ENCODE assay signal across 13 cellular contexts in the genomic region with DNA sequence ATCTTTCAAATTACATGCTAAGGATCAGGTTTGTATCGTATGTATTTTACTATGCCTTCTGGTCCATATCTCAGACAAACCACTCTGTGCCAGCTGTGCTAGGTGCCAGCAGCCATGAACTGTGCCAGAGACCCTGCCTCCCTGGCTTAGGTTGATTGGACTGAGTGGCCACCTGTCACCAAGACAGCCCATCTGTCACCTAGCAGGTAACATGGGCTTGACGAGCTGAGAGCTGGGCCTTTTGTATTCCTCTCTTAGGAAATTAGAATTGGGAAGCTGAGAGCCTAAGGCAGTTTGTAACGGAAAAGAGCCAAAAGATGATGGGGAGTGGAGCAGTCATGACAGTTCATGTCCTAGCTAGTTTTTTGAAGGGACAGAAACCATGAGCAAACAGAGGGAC. TPM values are rescaled to one million over a fixed set of nuclear protein-coding genes. Genes with fewer than 3 reads are reported as not detected.
DNase-seq lines count a peak whose midpoint lies in the region; ATAC-seq and TF ChIP-seq lines count a peak whose summit lies in the region.
"Had no signal": no experiment of that assay in that cellular context is flagged by ENCODE, and none has a peak within 500 bp of the region (broad histone marks: within the 10 kb centered on the region; RNA-seq: fewer than 3 reads in every experiment).

No MANE protein-coding gene starts in this region.

- H3K4me3 ChIP-seq in cardiac muscle cell: no peak overlapping the region
- H3K4me3 ChIP-seq in subcutaneous abdominal adipose tissue (ENCODE audit: low read depth in 1 of 5, low read length in 5 of 5): no peak overlapping the region
- no peak overlapping the region for H3K4me3 ChIP-seq in thyroid gland (replicated peaks in 1 of 3)
- H3K4me3 ChIP-seq: coronary artery had no signal

- H3K9ac ChIP-seq in subcutaneous abdominal adipose tissue (ENCODE audit: low read length in 5 of 5): no peak overlapping the region

- H3K9me3 ChIP-seq in cardiac muscle cell (ENCODE audit: low read depth): no peaks in the 10 kb centered on the region
- H3K9me3 ChIP-seq in subcutaneous abdominal adipose tissue (ENCODE audit: control insufficient read depth in 5 of 5, low read length in 5 of 5): no peaks in the 10 kb centered on the region
- H3K9me3 ChIP-seq in thyroid gland: no peaks in the 10 kb centered on the region

- H3K36me3 ChIP-seq in cardiac muscle cell (no peaks in the 10 kb centered on the region), subcutaneous abdominal adipose tissue (ENCODE audit: control insufficient read depth in 5 of 5, insufficient read depth in 5 of 5, low read length in 5 of 5) (no peaks in the 10 kb centered on the region), thyroid gland (no peaks in the 10 kb centered on the region)

- WGBS in thyroid gland, 2 donors: 93 to 96% methylated on average over 3 of the region's 3 CpGs

- TF ChIP-seq CTCF in cardiac muscle cell (IDR thresholded peaks at IDR 0.05; ENCODE audit: low read depth, low read length) (no peak), thyroid gland (IDR thresholded peaks at IDR 0.05) (no peak)

- H3K4me1 ChIP-seq in cardiac muscle cell (ENCODE audit: low read depth) (peaks cover 19% of the 10 kb centered on the region), subcutaneous abdominal adipose tissue (ENCODE audit: control insufficient read depth in 5 of 5, insufficient read depth in 5 of 5, low read length in 5 of 5) (peaks cover 0 to 44% (median 13%) of the 10 kb centered on the region in 5 donors), thyroid gland (no peaks in the 10 kb centered on the region)

- no peak for DNase-seq in Right ventricle myocardium superior
- no peak for DNase-seq in left cardiac atrium
- DNase-seq in NCI-H446 (lab: John Stamatoyannopoulos, UW): peak; percentile 16 to 64
- DNase-seq in cardiac muscle cell (ENCODE audit: low read depth in 1 of 2, low spot score in 1 of 2): no peak
- no peak for DNase-seq in thyroid gland
- no peak for DNase-seq in DMS53 (lab: John Stamatoyannopoulos, UW)
- DNase-seq: activated CD4-positive, alpha-beta T cell treated with anti-CD3 and anti-CD28 coated beads for 4 hours; anterior cingulate cortex; CD8-positive, alpha-beta T cell; NCI-H510A had no signal

- H3K27me3 ChIP-seq in cardiac muscle cell: no peaks in the 10 kb centered on the region
- peaks cover 0 to 3% (median 0%) of the 10 kb centered on the region in 5 donors for H3K27me3 ChIP-seq in subcutaneous abdominal adipose tissue (ENCODE audit: control insufficient read depth in 5 of 5, insufficient read depth in 4 of 5, low read length in 5 of 5)
- H3K27me3 ChIP-seq in thyroid gland: no peaks in the 10 kb centered on the region

- no peak for TF ChIP-seq POLR2A in thyroid gland (IDR thresholded peaks at IDR 0.05)

- intact Hi-C loops in Right ventricle myocardium superior (cut with DNase I) (no loop called here), left cardiac atrium (cut with DNase I) (no loop called here), thyroid gland (cut with DNase I) (no loop called here)

- H3K27ac ChIP-seq in cardiac muscle cell (peak overlapping the region; percentile 77), subcutaneous abdominal adipose tissue (ENCODE audit: low read depth, low read length) (peak overlapping the region; percentile 34), thyroid gland (no peak overlapping the region)
- H3K27ac ChIP-seq: coronary artery had no signal

- peak; percentile 29 for ATAC-seq in Right ventricle myocardium superior (ENCODE audit: poor library complexity)
- no peak for ATAC-seq in left cardiac atrium
- no peak for ATAC-seq in GM18519 (IDR thresholded peaks at IDR 0.05; ENCODE audit: low FRiP score, unreplicated experiment)
- ATAC-seq: CD8-positive, alpha-beta T cell had no signal

RNA-seq across cellular contexts. Expression of a gene that starts 42.5 kb away (rescaled TPM):
- total RNA-seq in Right ventricle myocardium superior (47.1 TPM), left cardiac atrium (10 to 100 TPM; 31.8 to 35.2 TPM), cardiac muscle cell (28.3 and 70.3 TPM in 2 replicates), thyroid gland (10 to 100 TPM; 28.8 to 40.0 (median 33.8) TPM)
- 5.2 and 6.8 TPM in 2 replicates for polyA plus RNA-seq in cardiac muscle cell

Comparison
In these comparisons a context has a peak if more than half of its experiments do, and no peak if none do; other contexts are left out.
1. DNase-seq: peak in NCI-H446 (2 of 2); none in Right ventricle myocardium superior (single experiment), left cardiac atrium (single experiment), cardiac muscle cell (0 of 2), thyroid gland (0 of 2) and DMS53 (single experiment).
2. H3K27ac ChIP-seq: peak in cardiac muscle cell (single experiment) and subcutaneous abdominal adipose tissue (single experiment); none in thyroid gland (0 of 3).